In the genomic region with DNA sequence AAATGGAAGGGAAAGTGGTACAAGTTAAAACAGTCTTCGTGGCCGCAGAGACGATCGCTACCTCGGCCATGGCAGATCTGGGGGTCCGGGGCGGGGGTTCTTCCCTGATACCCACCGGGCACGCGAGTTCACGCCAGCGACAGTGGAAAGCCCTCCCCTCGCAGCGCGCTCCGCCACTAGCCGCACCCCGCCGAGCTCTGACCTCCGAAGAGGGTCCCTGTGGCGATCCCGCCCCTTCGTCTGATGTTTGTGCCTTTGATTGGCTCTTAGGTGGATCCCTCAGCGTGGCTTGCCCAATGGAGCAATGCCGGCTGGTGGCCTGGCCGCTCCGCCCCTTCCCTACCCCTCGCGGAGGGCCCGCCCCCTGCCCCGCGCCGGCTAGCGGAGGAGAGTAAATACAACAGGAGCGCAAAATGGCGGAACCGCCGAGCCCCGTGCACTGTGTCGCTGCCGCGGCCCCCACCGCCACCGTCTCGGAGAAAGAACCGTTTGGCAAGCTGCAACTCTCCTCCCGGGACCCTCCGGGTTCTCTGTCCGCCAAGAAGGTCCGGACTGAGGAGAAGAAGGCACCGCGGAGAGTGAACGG, we compare ENCODE assay signal across 8 cellular contexts. TPM values are rescaled to one million over a fixed set of nuclear protein-coding genes. Genes with fewer than 3 reads are reported as not detected.
DNase-seq lines count a peak whose midpoint lies in the region; ATAC-seq and TF ChIP-seq lines count a peak whose summit lies in the region.

A gene (plus strand): TSS at position 403 of the 586 bp plus-strand sequence. CDS start 11 bp downstream, at position 414.

- peak within 1 kb of the TSS; percentile 98 for H3K4me3 ChIP-seq in GM23338
- H3K4me3 ChIP-seq in fibroblast of mammary gland (ENCODE audit: control insufficient read depth, low read depth, low read length): peak within 1 kb of the TSS; percentile 95

- H3K27me3 Mint-ChIP-seq in GM23338 (ENCODE audit: insufficient read depth, low read depth, poor library complexity) (peaks cover 6% of the 10 kb centered on the region), natural killer cell (ENCODE audit: low read depth in 2 of 2) (no peaks in the 10 kb centered on the region)
- no peaks in the 10 kb centered on the region for H3K27me3 Mint-ChIP-seq in activated T-helper 17 cell treated with anti-CD3 and anti-CD28 coated beads, Interleukin-2, amount 50 U/mL, for 72 hours

- peaks cover 20% of the 10 kb centered on the region for H4K20me1 ChIP-seq in GM23338 (replicated peaks; ENCODE audit: insufficient read depth)

- no peaks in the 10 kb centered on the region for H3F3A ChIP-seq in GM23338 (replicated peaks; ENCODE audit: low read depth)

- peaks cover 92% of the 10 kb centered on the region for H3K79me2 ChIP-seq in GM23338 (replicated peaks; ENCODE audit: insufficient read depth)

- H3K9me3 Mint-ChIP-seq in GM23338 (no peaks in the 10 kb centered on the region), natural killer cell (no peaks in the 10 kb centered on the region)
- no peaks in the 10 kb centered on the region for H3K9me3 Mint-ChIP-seq in activated T-helper 17 cell treated with anti-CD3 and anti-CD28 coated beads, Interleukin-2, amount 50 U/mL, for 72 hours

- peaks cover 8% of the 10 kb centered on the region for H3K36me3 Mint-ChIP-seq in GM23338 (ENCODE audit: low read depth)
- H3K36me3 Mint-ChIP-seq in activated T-helper 17 cell treated with anti-CD3 and anti-CD28 coated beads, Interleukin-2, amount 50 U/mL, for 72 hours (ENCODE audit: low read depth): peaks cover 16% of the 10 kb centered on the region
- no peaks in the 10 kb centered on the region for H3K36me3 Mint-ChIP-seq in natural killer cell

- intact Hi-C loops in natural killer cell (cut with micrococcal nuclease): loop anchor here (2.0 to 5.0 kb wide), 4 partner anchors 36 to 159 kb away; a partner anchor contains a TSS

- no peaks in the 10 kb centered on the region for H3K9me2 ChIP-seq in GM23338 (ENCODE audit: insufficient read depth)

- H3K27ac ChIP-seq in GM23338 (ENCODE audit: low read depth): peak within 1 kb of the TSS; percentile 89

- H2AFZ ChIP-seq in GM23338: peak within 1 kb of the TSS; percentile 93

- TF ChIP-seq CTCF in GM23338 (conservative IDR thresholded peaks at IDR 0.05; ENCODE audit: low read depth in 2 of 2): 0 out of 4 replicates have a peak, but pooled peaks of 1 of the 2 experiments have one; percentile 9
- TF ChIP-seq CTCF in fibroblast of mammary gland (conservative IDR thresholded peaks at IDR 0.05; ENCODE audit: control insufficient read depth, insufficient read depth, low read depth, low read length): no peak
- peak; percentile 53 for TF ChIP-seq CTCF in natural killer cell (IDR thresholded peaks at IDR 0.05)

- ATAC-seq in GM23338: peak; percentile 93
- peak; percentile 98 for ATAC-seq in activated T-helper 17 cell treated with anti-CD3 and anti-CD28 coated beads, Interleukin-2, amount 50 U/mL, for 72 hours (replicated peaks)
- ATAC-seq in natural killer cell: peak; percentile 93 to 99 (median 95)

- H3K4me1 Mint-ChIP-seq in GM23338 (peaks cover 35% of the 10 kb centered on the region), natural killer cell (peaks cover 53 to 54% of the 10 kb centered on the region in 2 donors)
- H3K4me1 Mint-ChIP-seq in activated T-helper 17 cell treated with anti-CD3 and anti-CD28 coated beads, Interleukin-2, amount 50 U/mL, for 72 hours: peaks cover 17% of the 10 kb centered on the region

- H3K27me3 ChIP-seq in GM23338 (ENCODE audit: insufficient read depth): no peaks in the 10 kb centered on the region

- peaks cover 29% of the 10 kb centered on the region for H3K4me1 ChIP-seq in GM23338 (ENCODE audit: insufficient read depth)

- H3K27ac Mint-ChIP-seq in GM23338 (peak within 1 kb of the TSS; percentile 94), natural killer cell (peak within 1 kb of the TSS; percentile 96 to 97)
- H3K27ac Mint-ChIP-seq in activated T-helper 17 cell treated with anti-CD3 and anti-CD28 coated beads, Interleukin-2, amount 50 U/mL, for 72 hours: peak within 1 kb of the TSS; percentile 94

- DNase-seq in EL (peak; percentile 98), GM23338 (ENCODE audit: low spot score) (peak; percentile 99), LHCN-M2 (ENCODE audit: low read depth) (peak; percentile 98), RPMI8226 (peak; percentile 99), fibroblast of mammary gland (ENCODE audit: low read depth) (peak; percentile 96), natural killer cell (peak; percentile 97)
- peak; percentile 98 for DNase-seq in stimulated activated naive CD4-positive, alpha-beta T cell treated with Interleukin-2 at 50 U/mL for 16 hours (lab: John Stamatoyannopoulos, UW)

- H3K4me2 ChIP-seq in GM23338: peak within 1 kb of the TSS; percentile 93

- no peaks in the 10 kb centered on the region for H3K36me3 ChIP-seq in GM23338 (ENCODE audit: insufficient read depth)

- H3K4me3 Mint-ChIP-seq in GM23338 (peak within 1 kb of the TSS; percentile 99), natural killer cell (peak within 1 kb of the TSS; percentile 99)
- H3K4me3 Mint-ChIP-seq in activated T-helper 17 cell treated with anti-CD3 and anti-CD28 coated beads, Interleukin-2, amount 50 U/mL, for 72 hours: peak within 1 kb of the TSS; percentile 98

TF ChIP-seq in GM23338, 12 proteins besides CTCF, POLR2A, EP300 and RAD21:
- TF ChIP-seq CREB1 (CRISPR knock-in tag; IDR thresholded peaks at IDR 0.05; ENCODE audit: low read depth) (peak; percentile 83), EZH2phosphoT487 (IDR thresholded peaks at IDR 0.05; ENCODE audit: unreplicated experiment) (no peak), POLR2AphosphoS5 (IDR thresholded peaks at IDR 0.05; ENCODE audit: low read depth) (peak; percentile 86)

RNA-seq across cellular contexts. Expression of the gene that starts here (rescaled TPM):
- total RNA-seq in GM23338 (2014; rRNA removed; shearing (Covaris generic)): 19.7 and 20.0 TPM in 2 replicates
- polyA plus RNA-seq in GM23338 (2016; fragmentation: Nextera tagmentation; extraction: Ambion mirVana): 7.7 and 9.7 TPM in 2 replicates
- total RNA-seq in LHCN-M2 (2014; rRNA removed) (13.7 and 18.8 TPM in 2 replicates), natural killer cell (10 to 100 TPM; 23.9 to 34.4 (median 33.4) TPM)
- polyA plus RNA-seq in LHCN-M2 (2012): 5.4 TPM
- 10 to 100 TPM; 15.1 to 21.6 TPM for total RNA-seq in activated T-helper 17 cell treated with anti-CD3 and anti-CD28 coated beads, Interleukin-2, amount 50 U/mL, for 72 hours

Comparison
In these comparisons a context has a peak if more than half of its experiments do, and no peak if none do; other contexts are left out.
1. Peak in every context shown above with its lines: DNase-seq, ATAC-seq, H3K4me3 ChIP-seq and H3K27ac ChIP-seq.